Comparison of ENCODE assay signal across 8 cellular contexts in genomic region chr9:130689937-130690700, GRCh38. TPM values are rescaled to one million over a fixed set of nuclear protein-coding genes. Genes with fewer than 3 reads are reported as not detected.
DNase-seq lines count a peak whose midpoint lies in the region; ATAC-seq and TF ChIP-seq lines count a peak whose summit lies in the region.

No MANE protein-coding gene starts in this region.

- TF ChIP-seq POLR2A in HCT116 (IDR thresholded peaks at IDR 0.05; ENCODE audit: borderline replicate concordance, extremely low read depth, insufficient read depth, insufficient read length) (no peak), transverse colon (IDR thresholded peaks at IDR 0.05) (peak; percentile 95)

- H3K79me2 ChIP-seq in HCT116 (ENCODE audit: insufficient read depth, low read length), result peaks cover 16% of the 10 kb centered on the region

- TF ChIP-seq CTCF in HCT116 (IDR thresholded peaks at IDR 0.05 in 2 of 3, conservative IDR thresholded peaks at IDR 0.05 in 1 of 3; ENCODE audit: borderline replicate concordance in 1 of 3, insufficient read depth in 1 of 3, low read depth in 2 of 3, low read length in 2 of 3), result no peak
- TF ChIP-seq CTCF in cardiac fibroblast (IDR thresholded peaks at IDR 0.05; ENCODE audit: low read depth, low read length), result no peak
- TF ChIP-seq CTCF in transverse colon (IDR thresholded peaks at IDR 0.05), result no peak

- peaks cover 0 to 24% of the 10 kb centered on the region in 2 experiments; a peak in 3 of 4 replicates for H3K4me1 ChIP-seq in HCT116 (ENCODE audit: control insufficient read depth in 1 of 2, insufficient read depth in 2 of 2, low read length in 2 of 2)
- H3K4me1 ChIP-seq in transverse colon, result peaks cover 2 to 27% (median 24%) of the 10 kb centered on the region in 4 donors

- RAD21 ChIA-PET in HCT116 (lab: Charles Lee; ENCODE audit: low non-redundant PET in 1 of 2, low total read pairs in 2 of 2, uncharacterized antibody in 2 of 2, unreplicated experiment in 2 of 2), result no interaction called here

- DNase-seq in AG08395 (ENCODE audit: low spot score) (peak; percentile 94), HCT116 (ENCODE audit: low read depth, low spot score) (peak; percentile 69), NCI-H82 (lab: John Stamatoyannopoulos, UW) (peak; percentile 92), cardiac fibroblast (ENCODE audit: low read depth in 2 of 2) (peak; percentile 94 to 96), left colon (peak; percentile 74 to 88), transverse colon (peak; percentile 83), NCI-H345 (lab: John Stamatoyannopoulos, UW) (no peak)
- no peak for DNase-seq in activated CD8-positive, alpha-beta memory T cell treated with anti-CD3 and anti-CD28 coated beads for 24 hours

- no TSS peak for BruUV-seq in HCT116 (replicated peaks; lab: Mats Ljungman, UMichigan)

- H3K27me3 ChIP-seq in HCT116 (ENCODE audit: insufficient read depth, low read length) (no peaks in the 10 kb centered on the region), transverse colon (no peaks in the 10 kb centered on the region)

- H3K9me3 ChIP-seq in HCT116 (ENCODE audit: control insufficient read depth in 1 of 2, insufficient read depth in 1 of 2, low read depth in 1 of 2, low read length in 2 of 2) (peaks cover 0 to 6% of the 10 kb centered on the region in 2 experiments; a peak in 1 of 4 replicates), transverse colon (no peaks in the 10 kb centered on the region)

- H3K27ac ChIP-seq in HCT116 (ENCODE audit: low read depth, low read length) (no peak overlapping the region), transverse colon (peak overlapping the region; percentile 84 to 88 (median 84))

- H3K4me3 ChIP-seq in HCT116 (replicated peaks in 1 of 2; ENCODE audit: low read depth in 1 of 2, low read length in 2 of 2), result peak overlapping the region; percentile 27 to 41
- H3K4me3 ChIP-seq in cardiac fibroblast (replicated peaks in 1 of 2; ENCODE audit: low read depth in 2 of 2, low read length in 2 of 2), result peak overlapping the region; percentile 11 to 38
- peak overlapping the region in 3 of 4 donors; percentile 20 to 48 (median 33) for H3K4me3 ChIP-seq in transverse colon

- no peaks in the 10 kb centered on the region for H3K9me2 ChIP-seq in HCT116 (ENCODE audit: insufficient read depth)

- H3K9ac ChIP-seq in HCT116 (ENCODE audit: low read length), result no peak overlapping the region

- H2AFZ ChIP-seq in HCT116 (ENCODE audit: low read depth, low read length, poor library complexity, severe bottlenecking), result peak overlapping the region; percentile 80

- intact Hi-C loops in HCT116 (cut with micrococcal nuclease) (no loop called here), left colon (cut with DNase I, micrococcal nuclease) (no loop called here), transverse colon (cut with DNase I; ENCODE audit: low total_unique reads) (no loop called here)

- no peak for TF ChIP-seq RAD21 in HCT116 (IDR thresholded peaks at IDR 0.05; ENCODE audit: low read depth)

- in situ Hi-C loops in transverse colon (cut with MboI; ENCODE audit: low pct_ligation_motif_present in 1 of 4, low pct_unique_long_range_greater_than_20kb in 1 of 4, low sequenced_read_pairs in 3 of 4), result loop anchor here in 1 of 4 donors (10.0 kb wide), 1 partner anchor 235 kb away; no protein-coding TSS in a partner anchor

- CTCF ChIA-PET in HCT116 (lab: Charles Lee), result interaction anchor here (1.6 kb wide), 1 partner anchor 11 kb away, joined by 4 read pairs; no protein-coding TSS in a partner anchor

- H3K4me2 ChIP-seq in HCT116 (ENCODE audit: low read length), result peak overlapping the region; percentile 54

- no peaks in the 10 kb centered on the region for H4K20me1 ChIP-seq in HCT116 (ENCODE audit: insufficient read depth)

- WGBS in transverse colon (ENCODE audit: low coverage in 1 of 2), 2 donors, result 27 to 44% methylated on average over 8 to 15 of the region's 15 CpGs

- H3K36me3 ChIP-seq in HCT116 (ENCODE audit: control insufficient read depth in 1 of 2, insufficient read depth in 2 of 2, low read length in 2 of 2) (peaks cover 0 to 3% of the 10 kb centered on the region in 2 experiments; a peak in 2 of 4 replicates), transverse colon (no peaks in the 10 kb centered on the region)

- peak; percentile 52 for ATAC-seq in HCT116
- ATAC-seq in left colon, result peak; percentile 78

- POLR2A ChIA-PET in HCT116 (lab: Charles Lee), result interaction anchor here (1.5 kb wide), 1 partner anchor 11 kb away, joined by 3 read pairs; no protein-coding TSS in a partner anchor

- no peak for TF ChIP-seq EP300 in transverse colon (IDR thresholded peaks at IDR 0.05; ENCODE audit: low read depth)

TF ChIP-seq in HCT116, 20 proteins besides CTCF, POLR2A, EP300 and RAD21:
- TF ChIP-seq SIN3A (IDR thresholded peaks at IDR 0.05; ENCODE audit: low read depth), result no peak
- peak; percentile 50 for TF ChIP-seq POLR2AphosphoS5 (IDR thresholded peaks at IDR 0.05; ENCODE audit: low read depth, low read length)
TF ChIP-seq in HCT116: peak in this region for 1.

RNA-seq across cellular contexts. Expression of gene EXOSC2, which starts 3.5 kb away (rescaled TPM):
- total RNA-seq in HCT116 (2021; ENCODE audit: unreplicated experiment) (71.5 TPM), left colon (10 to 100 TPM; 13.2 to 19.7 TPM), transverse colon (10 to 100 TPM in 3 of 4 donors, 1 to 10 TPM in 1; 2.2 to 17.1 (median 15.8) TPM)
- polyA plus RNA-seq in HCT116 (2012), result 32.8 and 36.2 TPM in 2 replicates

RNA-seq across cellular contexts. Expression of gene PRDM12, which starts 25.7 kb away (rescaled TPM):
- total RNA-seq in HCT116 (2021; ENCODE audit: unreplicated experiment) (0.54 TPM), left colon (not detected), transverse colon (not detected)
- 0.17 and 0.36 TPM in 2 replicates for polyA plus RNA-seq in HCT116 (2012)

Comparison
In these comparisons a context has a peak if more than half of its experiments do, and no peak if none do; other contexts are left out.
1. DNase-seq: peak in AG08395 (single experiment), HCT116 (single experiment), NCI-H82 (single experiment), cardiac fibroblast (2 of 2), left colon (2 of 2) and transverse colon (single experiment); none in activated CD8-positive, alpha-beta memory T cell treated with anti-CD3 and anti-CD28 coated beads for 24 hours (single experiment) and NCI-H345 (single experiment).
2. Peak in every context shown above with its lines, with median percentiles within 50 percentile points of each other: H3K4me3 ChIP-seq.